ENCODE assay signal across 1 cellular context in the genomic region with DNA sequence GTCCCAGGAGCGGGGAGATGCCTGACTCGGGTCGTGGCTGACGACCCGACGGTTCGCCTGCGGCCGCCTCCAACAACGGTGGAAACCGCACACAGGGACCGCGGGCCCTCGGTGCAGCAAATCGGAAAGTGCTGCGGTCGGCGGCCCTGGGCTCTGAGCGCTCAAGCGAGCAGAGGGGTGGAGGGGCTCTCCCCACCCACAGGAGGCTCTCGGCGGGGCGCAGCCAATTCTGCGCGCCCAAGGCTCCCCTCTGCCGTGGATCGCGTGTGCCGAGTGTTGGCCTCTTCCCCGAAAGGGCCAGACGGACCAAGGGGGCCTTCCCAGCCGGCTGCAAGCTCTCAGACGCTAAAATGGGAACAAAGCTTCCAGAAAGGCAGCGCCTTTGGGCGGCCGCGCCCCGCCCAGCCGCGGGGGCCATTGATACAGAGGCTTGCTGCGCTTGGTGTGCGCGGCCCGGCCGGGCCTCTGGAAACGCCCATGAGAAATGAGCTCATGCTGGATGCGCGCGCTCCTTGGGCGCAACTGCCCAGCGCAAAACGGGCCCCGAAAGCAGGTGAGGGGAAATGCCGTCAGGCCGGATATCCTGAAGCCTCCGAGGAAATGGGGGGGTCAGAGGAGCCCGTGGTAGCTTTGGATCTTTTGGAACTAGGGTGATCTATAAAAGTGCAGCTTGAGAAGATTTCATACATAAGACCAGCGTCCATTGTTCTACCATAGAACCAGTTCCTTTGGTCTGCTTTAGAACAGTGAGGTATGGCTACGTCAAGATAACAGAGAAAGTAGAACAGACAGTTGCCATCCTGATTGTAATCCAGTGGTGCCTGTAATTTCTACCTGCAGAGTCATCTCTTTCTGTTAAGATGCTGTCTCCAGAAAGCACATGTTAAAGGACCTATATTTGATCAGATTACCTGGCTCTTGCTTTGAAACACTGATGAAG.
TF ChIP-seq lines count a peak whose summit lies in the region.

No MANE protein-coding gene starts in this region.

TF ChIP-seq in HCT116, 20 proteins besides CTCF, POLR2A, EP300 and RAD21 (continued from another document):
- TF ChIP-seq, protein P1, sequence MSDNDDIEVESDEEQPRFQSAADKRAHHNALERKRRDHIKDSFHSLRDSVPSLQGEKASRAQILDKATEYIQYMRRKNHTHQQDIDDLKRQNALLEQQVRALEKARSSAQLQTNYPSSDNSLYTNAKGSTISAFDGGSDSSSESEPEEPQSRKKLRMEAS (IDR thresholded peaks at IDR 0.05) = peak; percentile 80
- TF ChIP-seq ELF1 (IDR thresholded peaks at IDR 0.05; ENCODE audit: borderline replicate concordance, low read depth) (peak; percentile 26; the same call in 1 of the 2 replicates), YY1 (IDR thresholded peaks at IDR 0.05; ENCODE audit: extremely low read depth, insufficient replicate concordance, low read depth, low read length) (peak; percentile 82), ZFX (IDR thresholded peaks at IDR 0.05) (peak; percentile 82)
